ENCODE assay signal across 3 cellular contexts in genomic region chr4:373062-373839, GRCh38.
TF ChIP-seq lines count a peak whose summit lies in the region.

No MANE protein-coding gene starts in this region.

TF ChIP-seq in GM23338, 12 proteins besides CTCF, POLR2A, EP300 and RAD21:
- TF ChIP-seq JUNB (IDR thresholded peaks at IDR 0.05; ENCODE audit: unreplicated experiment) = no peak
- no peak for TF ChIP-seq EZH2 (IDR thresholded peaks at IDR 0.05; ENCODE audit: low read depth, unreplicated experiment)
- TF ChIP-seq ZNF331 (CRISPR knock-in tag; IDR thresholded peaks at IDR 0.05; ENCODE audit: low read depth) = no peak
- TF ChIP-seq NANOG (IDR thresholded peaks at IDR 0.05; ENCODE audit: borderline replicate concordance) = no peak

TF ChIP-seq in GM12878, 131 proteins besides CTCF, POLR2A, EP300 and RAD21:
- TF ChIP-seq PAX8 (IDR thresholded peaks at IDR 0.05) (no peak), ZNF274 (IDR thresholded peaks at IDR 0.05; ENCODE audit: insufficient read depth, insufficient read length) (peak; percentile 89), CUX1 (IDR thresholded peaks at IDR 0.05; ENCODE audit: insufficient replicate concordance, low read depth, low read length) (no peak), CBX5 (IDR thresholded peaks at IDR 0.05; ENCODE audit: low read depth) (peak; percentile 95)
TF ChIP-seq in GM12878: peak in this region for 2.

TF ChIP-seq in HEK293T, 16 proteins besides CTCF, POLR2A, EP300 and RAD21:
- TF ChIP-seq SP1 (IDR thresholded peaks at IDR 0.05) (no peak), ZNF384 (IDR thresholded peaks at IDR 0.05) (no peak), FOXM1 (IDR thresholded peaks at IDR 0.05; ENCODE audit: borderline replicate concordance) (no peak), FOXA1 (IDR thresholded peaks at IDR 0.05) (no peak), HDGF (IDR thresholded peaks at IDR 0.05; ENCODE audit: borderline replicate concordance) (no peak), PKNOX1 (IDR thresholded peaks at IDR 0.05) (no peak), TARDBP (IDR thresholded peaks at IDR 0.05) (no peak), BHLHE40 (IDR thresholded peaks at IDR 0.05; ENCODE audit: borderline replicate concordance) (no peak), ELF4 (IDR thresholded peaks at IDR 0.05) (no peak), L3MBTL2 (conservative IDR thresholded peaks at IDR 0.05) (no peak), LEF1 (IDR thresholded peaks at IDR 0.05; ENCODE audit: borderline replicate concordance) (no peak), SUZ12 (IDR thresholded peaks at IDR 0.05) (no peak), FOXK2 (IDR thresholded peaks at IDR 0.05) (no peak), ARNT (IDR thresholded peaks at IDR 0.05) (no peak)
